ENCODE assay signal across 34 cellular contexts in genomic region chr11:41175304-41175972, GRCh38.
DNase-seq lines count a peak whose midpoint lies in the region; ATAC-seq, FAIRE-seq and TF ChIP-seq lines count a peak whose summit lies in the region.
"Had no signal": no experiment of that assay in that cellular context is flagged by ENCODE, and none has a peak within 500 bp of the region (broad histone marks: within the 10 kb centered on the region; RNA-seq: fewer than 3 reads in every experiment).

No MANE protein-coding gene starts in this region.

- no peaks in the 10 kb centered on the region for H3K36me3 Mint-ChIP-seq in progenitor cell of endocrine pancreas (ENCODE audit: insufficient read depth)
- H3K36me3 Mint-ChIP-seq: activated naive CD8-positive, alpha-beta T cell; CD8-positive, alpha-beta T cell; mesothelial cell of epicardium; naive B cell; T-cell had no signal

- SMC1A ChIA-PET in GM12878 (lab: Charles Lee; ENCODE audit: uncharacterized antibody, unreplicated experiment) = no interaction called here

- no peak overlapping the region for H3K9ac ChIP-seq in GM12878 (ENCODE audit: control insufficient read depth, insufficient read depth, low read length)

- H4K20me1 ChIP-seq in GM12878 (ENCODE audit: control insufficient read depth, insufficient read depth) (no peaks in the 10 kb centered on the region), OCI-LY7 (ENCODE audit: insufficient read depth, low read length) (no peaks in the 10 kb centered on the region)

- no TSS peak for BruUV-seq in A673 (replicated peaks; lab: Mats Ljungman, UMichigan)
- BruUV-seq in GM12878 (replicated peaks; lab: Mats Ljungman, UMichigan) = no TSS peak
- BruUV-seq in OCI-LY7 (replicated peaks; lab: Mats Ljungman, UMichigan) = no TSS peak

- H3K9me3 ChIP-seq in A673 (ENCODE audit: low read depth, low read length, poor library complexity, severe bottlenecking) = no peaks in the 10 kb centered on the region
- H3K9me3 ChIP-seq in GM12878 (replicated peaks; ENCODE audit: control insufficient read depth, insufficient read depth, low read length) = no peaks in the 10 kb centered on the region
- no peaks in the 10 kb centered on the region for H3K9me3 ChIP-seq in OCI-LY7 (ENCODE audit: low read length)
- H3K9me3 ChIP-seq: A549, ascending aorta, esophagus squamous epithelium, transverse colon had no signal

- no peaks in the 10 kb centered on the region for H3K4me1 ChIP-seq in A673 (ENCODE audit: insufficient read depth, low read length, poor library complexity, severe bottlenecking)
- no peaks in the 10 kb centered on the region for H3K4me1 ChIP-seq in GM12878 (ENCODE audit: control insufficient read depth, insufficient read depth, low read length)
- no peaks in the 10 kb centered on the region for H3K4me1 ChIP-seq in OCI-LY7 (ENCODE audit: insufficient read depth, low read length, poor library complexity, severe bottlenecking)
- H3K4me1 ChIP-seq: A549, ascending aorta, esophagus squamous epithelium, transverse colon had no signal

- H3K79me2 ChIP-seq in GM12878 (ENCODE audit: control insufficient read depth, insufficient read depth, low read length) (no peaks in the 10 kb centered on the region), OCI-LY7 (ENCODE audit: insufficient read depth, low read depth, low read length) (no peaks in the 10 kb centered on the region)

- TF ChIP-seq RAD21 in GM12878 (IDR thresholded peaks at IDR 0.05; ENCODE audit: insufficient read depth, low read depth, low read length) = peak; percentile 17; the same call in 1 of the 2 replicates

- DNase-seq in A673 (ENCODE audit: low spot score) (no peak), HPDE6-E6E7 (ENCODE audit: extremely low spot score) (peak; percentile 7), GM12878 (ENCODE audit: low read depth, low spot score) (no peak), iPS-NIHi7 (ENCODE audit: extremely low spot score) (peak; percentile 29), progenitor cell of endocrine pancreas (ENCODE audit: low spot score, unreplicated experiment) (no peak), OCI-LY7 (ENCODE audit: low spot score) (no peak)
- DNase-seq: activated CD4-positive, alpha-beta memory T cell treated with anti-CD3 and anti-CD28 coated beads, Interleukin-2, amount 10 ng/mL, durations not matched to agents 7 days and 5 days; activated CD4-positive, CD25-positive, alpha-beta regulatory T cell treated with anti-CD3 and anti-CD28 coated beads, Interleukin-2, amount 50 U/mL, for 72 hours; activated CD8-positive, alpha-beta memory T cell treated with anti-CD3 and anti-CD28 coated beads, Interleukin-2, amount 50 U/mL, for 48 hours; CD8-positive, alpha-beta T cell; central memory CD4-positive, alpha-beta T cell; esophagus squamous epithelium; HFFc6; naive B cell; NCI-H1092 treated with DMSO at 0.1 percent for 48 hours; NCI-H187; NCI-H2171 treated with DMSO at 0.1 percent for 48 hours; NCI-H510A treated with DMSO at 0.1 percent for 48 hours; retina; RPMI8226; stimulated activated CD4-positive, alpha-beta T cell treated with anti-CD3 and anti-CD28 coated beads, Interleukin-2, amount 100 ng/mL, for 24 hours; T-cell; transverse colon had no signal

- CTCF ChIA-PET in A673 (lab: Charles Lee) = no interaction called here
- CTCF ChIA-PET in GM12878 (lab: Yijun Ruan, JAX) = interaction anchor here (1.0 to 1.1 kb wide), 2 partner anchors 15 to 302 kb away, joined by 3 read pairs; no protein-coding TSS in a partner anchor
- CTCF ChIA-PET in OCI-LY7 (lab: Charles Lee; ENCODE audit: unreplicated experiment) = no interaction called here

- no peak for FAIRE-seq in GM12878 (lab: Jason Lieb, UNC)
- FAIRE-seq: A549, frontal cortex, GM19239, TTC549 had no signal

- H2AFZ ChIP-seq in GM12878 (ENCODE audit: control insufficient read depth, low read depth, low read length) (no peak overlapping the region), OCI-LY7 (ENCODE audit: low read length) (no peak overlapping the region)

- 0 out of 3 replicates have a peak, but pooled peaks have one; percentile 24 for ATAC-seq in GM12878
- ATAC-seq in GM18870 (IDR thresholded peaks at IDR 0.05; ENCODE audit: unreplicated experiment) = no peak
- ATAC-seq in GM18907 (IDR thresholded peaks at IDR 0.05; ENCODE audit: unreplicated experiment) = no peak
- ATAC-seq: A549; CD8-positive, alpha-beta T cell; left lobe of liver; T-cell had no signal

- intact Hi-C loops in A673 (cut with micrococcal nuclease; ENCODE audit: unreplicated experiment) (no loop called here), GM12878 (cut with micrococcal nuclease; ENCODE audit: unreplicated experiment) (no loop called here), OCI-LY7 (cut with micrococcal nuclease; ENCODE audit: unreplicated experiment) (no loop called here)

- no peak overlapping the region for H3K4me3 ChIP-seq in A673 (ENCODE audit: low read depth, low read length, poor library complexity, severe bottlenecking)
- H3K4me3 ChIP-seq in GM12878 = no peak overlapping the region
- H3K4me3 ChIP-seq in OCI-LY7 (ENCODE audit: low read depth, low read length, poor library complexity, severe bottlenecking) = no peak overlapping the region
- H3K4me3 ChIP-seq: A549, ascending aorta, esophagus squamous epithelium, transverse colon had no signal

- H3K27me3 ChIP-seq in A673 (replicated peaks; ENCODE audit: insufficient read depth, low read depth, low read length, poor library complexity) (no peaks in the 10 kb centered on the region), GM12878 (replicated peaks in 1 of 2; ENCODE audit: control insufficient read depth in 2 of 2, insufficient read depth in 2 of 2, low read length in 1 of 2) (no peaks in the 10 kb centered on the region)
- H3K27me3 ChIP-seq: ascending aorta, esophagus squamous epithelium, transverse colon had no signal

- H3K36me3 ChIP-seq in A673 (ENCODE audit: insufficient read depth, low read length, poor library complexity, severe bottlenecking) (no peaks in the 10 kb centered on the region), GM12878 (ENCODE audit: control insufficient read depth in 2 of 2, insufficient read depth in 2 of 2, low read length in 1 of 2) (no peaks in the 10 kb centered on the region), OCI-LY7 (ENCODE audit: insufficient read depth, low read length) (no peaks in the 10 kb centered on the region)
- H3K36me3 ChIP-seq: ascending aorta, esophagus squamous epithelium, transverse colon had no signal

- H3K4me1 Mint-ChIP-seq in progenitor cell of endocrine pancreas (ENCODE audit: low read depth) = no peaks in the 10 kb centered on the region
- H3K4me1 Mint-ChIP-seq: activated CD4-positive, alpha-beta memory T cell treated with anti-CD3 and anti-CD28 coated beads, Interleukin-2, amount 10 ng/mL, durations not matched to agents 7 days and 5 days; mesothelial cell of epicardium; naive B cell; T-cell had no signal

- H3K27ac ChIP-seq in A673 (ENCODE audit: low read depth, low read length, poor library complexity, severe bottlenecking) (no peak overlapping the region), GM12878 (ENCODE audit: control insufficient read depth, insufficient read depth) (no peak overlapping the region), OCI-LY7 (ENCODE audit: low read depth, low read length, poor library complexity, severe bottlenecking) (no peak overlapping the region)
- H3K27ac ChIP-seq: A549, ascending aorta, esophagus squamous epithelium, transverse colon had no signal

- RAD21 ChIA-PET in GM12878 (lab: Charles Lee; ENCODE audit: unreplicated experiment) = interaction anchor here (1.2 to 1.4 kb wide), 2 partner anchors 132 to 251 kb away, joined by 3 read pairs; no protein-coding TSS in a partner anchor

- H3K27me3 Mint-ChIP-seq in progenitor cell of endocrine pancreas = no peaks in the 10 kb centered on the region
- H3K27me3 Mint-ChIP-seq: activated CD4-positive, alpha-beta memory T cell treated with anti-CD3 and anti-CD28 coated beads, Interleukin-2, amount 10 ng/mL, durations not matched to agents 7 days and 5 days; activated naive CD8-positive, alpha-beta T cell; naive B cell; T-cell had no signal

- TF ChIP-seq CTCF in A673 (conservative IDR thresholded peaks at IDR 0.05; ENCODE audit: low read depth, low read length) (peak; percentile 22; the same call in 1 of the 2 replicates), GM12878 (IDR thresholded peaks at IDR 0.05 in 2 of 3, conservative IDR thresholded peaks at IDR 0.05 in 1 of 3; ENCODE audit: control insufficient read depth in 2 of 3, extremely low read depth in 1 of 3, insufficient read depth in 1 of 3, low read depth in 3 of 3, low read length in 3 of 3) (no peak), progenitor cell of endocrine pancreas (IDR thresholded peaks at IDR 0.05; ENCODE audit: unreplicated experiment) (no peak), OCI-LY7 (conservative IDR thresholded peaks at IDR 0.05; ENCODE audit: low read length) (no peak)

- WGBS in GM12878 (ENCODE audit: insufficient coverage, insufficient replicate concordance, low lambda C conversion rate, missing lambda C conversion rate) = 0% methylated on average over 1 of the region's 1 CpG

- H3K4me2 ChIP-seq in GM12878 (ENCODE audit: control insufficient read depth, insufficient read depth) (no peak overlapping the region), OCI-LY7 (ENCODE audit: low read length) (no peak overlapping the region)
- H3K4me2 ChIP-seq: A549 had no signal

- POLR2A ChIA-PET in A673 (lab: Charles Lee; ENCODE audit: low non-redundant PET) = no interaction called here
- POLR2A ChIA-PET in GM12878 (lab: Charles Lee) = no interaction called here
- POLR2A ChIA-PET in OCI-LY7 (lab: Charles Lee) = interaction anchor here (0.7 kb wide), 1 partner anchor 885 kb away, joined by 3 read pairs; no protein-coding TSS in a partner anchor

- H3K9me2 ChIP-seq in OCI-LY7 (ENCODE audit: insufficient read depth, low read length) = no peaks in the 10 kb centered on the region

- no peak overlapping the region for H3K27ac Mint-ChIP-seq in progenitor cell of endocrine pancreas
- H3K27ac Mint-ChIP-seq: activated CD4-positive, alpha-beta memory T cell treated with anti-CD3 and anti-CD28 coated beads, Interleukin-2, amount 10 ng/mL, durations not matched to agents 7 days and 5 days; activated naive CD8-positive, alpha-beta T cell; activated T-helper 2 cell treated with anti-CD3 and anti-CD28 coated beads, Interferon-gamma antibody, Interleukin-2, Interleukin-4, amounts not matched to agents 10 μg/mL and 5 μg/mL and 100 μg/mL, durations not matched to agents 14 hours and 24 hours and 36 hours; CD8-positive, alpha-beta T cell; HFFc6; mesothelial cell of epicardium; naive B cell; T-cell had no signal

- H3K9me3 Mint-ChIP-seq in progenitor cell of endocrine pancreas (ENCODE audit: low read depth) = no peaks in the 10 kb centered on the region

- in situ Hi-C loops in GM12878 (cut with MboI) = no loop called here

- no peak overlapping the region for H3K4me3 Mint-ChIP-seq in progenitor cell of endocrine pancreas (ENCODE audit: low read depth)
- H3K4me3 Mint-ChIP-seq: activated CD4-positive, alpha-beta memory T cell treated with anti-CD3 and anti-CD28 coated beads, Interleukin-2, amount 10 ng/mL, durations not matched to agents 7 days and 5 days; activated naive CD8-positive, alpha-beta T cell; CD8-positive, alpha-beta T cell; HFFc6; mesothelial cell of epicardium; T-cell had no signal

- no peak for TF ChIP-seq EP300 in GM12878 (IDR thresholded peaks at IDR 0.05; ENCODE audit: borderline replicate concordance in 1 of 2, control insufficient read depth in 1 of 2, low read depth in 2 of 2, low read length in 2 of 2)

- TF ChIP-seq POLR2A in GM12878 (IDR thresholded peaks at IDR 0.05; ENCODE audit: low read depth, low read length) = no peak

Comparison
In these comparisons a context has a peak if more than half of its experiments do, and no peak if none do; other contexts are left out.
1. DNase-seq: peak in HPDE6-E6E7 (single experiment) and iPS-NIHi7 (single experiment); none in A673 (single experiment), GM12878 (single experiment), progenitor cell of endocrine pancreas (single experiment) and OCI-LY7 (single experiment).